ENCODE assay signal across 22 cellular contexts in the genomic region with DNA sequence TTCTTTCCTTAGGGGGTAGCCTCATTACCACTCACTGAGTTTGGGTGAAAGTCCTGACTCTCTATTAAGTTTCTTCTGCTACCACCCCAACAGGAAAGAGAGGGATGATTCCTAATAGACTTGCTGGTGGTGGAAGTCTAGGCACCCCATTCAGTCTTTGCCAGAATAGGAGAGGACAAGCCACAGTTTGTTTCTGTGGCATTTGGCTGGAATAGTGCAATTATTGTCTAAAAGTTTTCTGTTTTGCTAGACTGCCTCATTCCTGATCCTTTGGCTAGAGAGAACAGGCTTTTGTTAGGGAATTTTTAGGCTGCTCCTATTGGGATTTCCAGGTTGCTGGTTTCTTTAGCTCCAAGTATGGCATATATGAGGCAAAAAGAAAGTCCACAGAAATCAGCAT. TPM values are rescaled to one million over a fixed set of nuclear protein-coding genes. Genes with fewer than 3 reads are reported as not detected.
DNase-seq lines count a peak whose midpoint lies in the region; ATAC-seq and TF ChIP-seq lines count a peak whose summit lies in the region.
"Had no signal": no experiment of that assay in that cellular context is flagged by ENCODE, and none has a peak within 500 bp of the region (broad histone marks: within the 10 kb centered on the region; RNA-seq: fewer than 3 reads in every experiment).

No MANE protein-coding gene starts in this region.

- H3K4me3 ChIP-seq in WERI-Rb-1 (ENCODE audit: low read depth, low read length), result no peak overlapping the region
- H3K4me3 ChIP-seq: BLaER1, GM12878, HAP-1 had no signal

- H3K27ac ChIP-seq in WERI-Rb-1, result peak overlapping the region; percentile 15
- H3K27ac ChIP-seq: BLaER1 had no signal

- no peaks in the 10 kb centered on the region for H3K27me3 ChIP-seq in WERI-Rb-1 (ENCODE audit: insufficient read depth, low read depth, severe bottlenecking)
- H3K27me3 ChIP-seq: BLaER1 had no signal

- no peaks in the 10 kb centered on the region for H3K36me3 ChIP-seq in WERI-Rb-1
- H3K36me3 ChIP-seq: BLaER1, HAP-1 had no signal

- peak; percentile 36 for DNase-seq in Ammon's horn (ENCODE audit: low spot score)
- DNase-seq in WERI-Rb-1, result no peak
- peak; percentile 53 for DNase-seq in midbrain (lab: John Stamatoyannopoulos, UW)
- peak; percentile 47 for DNase-seq in superior temporal gyrus (ENCODE audit: extremely low spot score)
- no peak for DNase-seq in NCI-H146 treated with DMSO at 0.1 percent for 48 hours (lab: John Stamatoyannopoulos, UW; ENCODE audit: unreplicated experiment)
- DNase-seq in left colon, result no peak
- DNase-seq in AML-193 (lab: John Stamatoyannopoulos, UW), result no peak
- DNase-seq: 8988T; ACHN; CD4-positive, CD25-positive, alpha-beta regulatory T cell; GOT3; Karpas-422; NCI-H1694; NCI-H2029 treated with DMSO at 0.1 percent for 48 hours; NCI-H2227 treated with DMSO at 0.1 percent for 48 hours; NCI-H510A; NCI-H69; Right ventricle myocardium superior had no signal

- no peak for ATAC-seq in left colon
- ATAC-seq: GM12878 had no signal

- H3K9me3 ChIP-seq in WERI-Rb-1 (ENCODE audit: severe bottlenecking), result peaks cover 9% of the 10 kb centered on the region
- H3K9me3 ChIP-seq: BLaER1, HAP-1 had no signal

- no peak for TF ChIP-seq CTCF in WERI-Rb-1 (IDR thresholded peaks at IDR 0.05; ENCODE audit: low read depth, low read length)

- intact Hi-C loops in left colon (cut with DNase I, micrococcal nuclease), result no loop called here

RNA-seq across cellular contexts. Expression of a gene that starts 9.9 kb away (rescaled TPM):
- total RNA-seq in left colon, result not detected
- total RNA-seq: CD4-positive, CD25-positive, alpha-beta regulatory T cell; GM12878; HT-29 had no signal

RNA-seq across cellular contexts. Expression of a gene that starts 35.1 kb away (rescaled TPM):
- total RNA-seq in left colon, result 100 to 1,000 TPM; 550 to 720 TPM

Comparison
In these comparisons a context has a peak if more than half of its experiments do, and no peak if none do; other contexts are left out.
1. DNase-seq: peak in Ammon's horn (single experiment), midbrain (single experiment) and superior temporal gyrus (single experiment); none in WERI-Rb-1 (single experiment), NCI-H146 treated with DMSO at 0.1 percent for 48 hours (single experiment), left colon (0 of 2) and AML-193 (0 of 2).